In genomic region chr13:102295316-102296048, GRCh38 we compare ENCODE assay signal across 23 cellular contexts.
DNase-seq lines count a peak whose midpoint lies in the region; TF ChIP-seq lines count a peak whose summit lies in the region.
"Had no signal": no experiment of that assay in that cellular context is flagged by ENCODE, and none has a peak within 500 bp of the region (broad histone marks: within the 10 kb centered on the region; RNA-seq: fewer than 3 reads in every experiment).

No MANE protein-coding gene starts in this region.

- no peaks in the 10 kb centered on the region for H3K27me3 Mint-ChIP-seq in activated T-helper 1 cell treated with anti-CD3 and anti-CD28 coated beads, Interleukin-12 subunit alpha, Interleukin-12 subunit beta, Interleukin-2, Interleukin-4 antibody, amounts not matched to agents 30 ng/mL and 10 ng/mL and 1 ng/mL, durations not matched to agents 14 hours and 24 hours and 36 hours (ENCODE audit: insufficient read depth)
- H3K27me3 Mint-ChIP-seq in activated naive CD4-positive, alpha-beta T cell treated with anti-CD3 and anti-CD28 coated beads for 36 hours (ENCODE audit: low read depth) = peaks cover 9% of the 10 kb centered on the region
- H3K27me3 Mint-ChIP-seq: activated CD4-positive, alpha-beta memory T cell treated with anti-CD3 and anti-CD28 coated beads, Interleukin-2, amount 10 ng/mL, durations not matched to agents 7 days and 5 days; activated naive CD8-positive, alpha-beta T cell treated with anti-CD3 and anti-CD28 coated beads, Interleukin-2, amount 10 ng/mL, durations not matched to agents 7 days and 5 days had no signal

- H3K4me3 Mint-ChIP-seq in activated T-helper 1 cell treated with anti-CD3 and anti-CD28 coated beads, Interleukin-12 subunit alpha, Interleukin-12 subunit beta, Interleukin-2, Interleukin-4 antibody, amounts not matched to agents 30 ng/mL and 10 ng/mL and 1 ng/mL, durations not matched to agents 14 hours and 24 hours and 36 hours = peak overlapping the region; percentile 6
- no peak overlapping the region for H3K4me3 Mint-ChIP-seq in activated naive CD4-positive, alpha-beta T cell treated with anti-CD3 and anti-CD28 coated beads for 36 hours
- H3K4me3 Mint-ChIP-seq: activated CD4-positive, alpha-beta memory T cell treated with anti-CD3 and anti-CD28 coated beads, Interleukin-2, amount 10 ng/mL, durations not matched to agents 7 days and 5 days; activated naive CD8-positive, alpha-beta T cell treated with anti-CD3 and anti-CD28 coated beads, Interleukin-2, amount 10 ng/mL, durations not matched to agents 7 days and 5 days; CD4-positive, alpha-beta T cell; H9; naive thymus-derived CD4-positive, alpha-beta T cell had no signal

- no peaks in the 10 kb centered on the region for H3K36me3 Mint-ChIP-seq in activated T-helper 1 cell treated with anti-CD3 and anti-CD28 coated beads, Interleukin-12 subunit alpha, Interleukin-12 subunit beta, Interleukin-2, Interleukin-4 antibody, amounts not matched to agents 30 ng/mL and 10 ng/mL and 1 ng/mL, durations not matched to agents 14 hours and 24 hours and 36 hours (ENCODE audit: low read depth)
- H3K36me3 Mint-ChIP-seq in activated naive CD4-positive, alpha-beta T cell treated with anti-CD3 and anti-CD28 coated beads for 36 hours (ENCODE audit: low read depth) = no peaks in the 10 kb centered on the region
- H3K36me3 Mint-ChIP-seq: activated naive CD8-positive, alpha-beta T cell treated with anti-CD3 and anti-CD28 coated beads, Interleukin-2, amount 10 ng/mL, durations not matched to agents 7 days and 5 days; naive thymus-derived CD4-positive, alpha-beta T cell had no signal

- intact Hi-C loops in activated T-helper 1 cell treated with anti-CD3 and anti-CD28 coated beads, Interleukin-12 subunit alpha, Interleukin-12 subunit beta, Interleukin-2, Interleukin-4 antibody, amounts not matched to agents 30 ng/mL and 10 ng/mL and 1 ng/mL, durations not matched to agents 14 hours and 24 hours and 36 hours (cut with micrococcal nuclease) = no loop called here
- intact Hi-C loops in activated naive CD4-positive, alpha-beta T cell treated with anti-CD3 and anti-CD28 coated beads for 36 hours (cut with micrococcal nuclease) = no loop called here

- no peak overlapping the region for H3K27ac Mint-ChIP-seq in activated T-helper 1 cell treated with anti-CD3 and anti-CD28 coated beads, Interleukin-12 subunit alpha, Interleukin-12 subunit beta, Interleukin-2, Interleukin-4 antibody, amounts not matched to agents 30 ng/mL and 10 ng/mL and 1 ng/mL, durations not matched to agents 14 hours and 24 hours and 36 hours
- no peak overlapping the region for H3K27ac Mint-ChIP-seq in activated naive CD4-positive, alpha-beta T cell treated with anti-CD3 and anti-CD28 coated beads for 36 hours
- H3K27ac Mint-ChIP-seq: activated CD4-positive, alpha-beta memory T cell treated with anti-CD3 and anti-CD28 coated beads, Interleukin-2, amount 10 ng/mL, durations not matched to agents 7 days and 5 days; activated naive CD8-positive, alpha-beta T cell treated with anti-CD3 and anti-CD28 coated beads, Interleukin-2, amount 10 ng/mL, durations not matched to agents 7 days and 5 days; CD4-positive, alpha-beta T cell; H9; naive thymus-derived CD4-positive, alpha-beta T cell had no signal

- peak; percentile 58 for DNase-seq in AG10803 (ENCODE audit: low read depth)
- DNase-seq in activated T-helper 1 cell treated with anti-CD3 and anti-CD28 coated beads, Interleukin-12 subunit alpha, Interleukin-12 subunit beta, Interleukin-2, Interleukin-4 antibody, amounts not matched to agents 30 ng/mL and 10 ng/mL and 1 ng/mL, durations not matched to agents 14 hours and 24 hours and 36 hours (ENCODE audit: low spot score) = no peak
- DNase-seq in fibroblast of mammary gland (ENCODE audit: low read depth) = peak; percentile 94
- DNase-seq in renal cortical epithelial cell (ENCODE audit: low read depth) = peak; percentile 54
- no peak for DNase-seq in DMS53 (lab: John Stamatoyannopoulos, UW)
- DNase-seq in KG1 (lab: John Stamatoyannopoulos, UW) = no peak
- no peak for DNase-seq in activated naive CD4-positive, alpha-beta T cell treated with anti-CD3 and anti-CD28 coated beads for 36 hours
- DNase-seq: activated CD4-positive, alpha-beta memory T cell treated with anti-CD3 and anti-CD28 coated beads, Interleukin-2, amount 10 ng/mL, durations not matched to agents 7 days and 5 days; activated naive CD8-positive, alpha-beta T cell treated with anti-CD3 and anti-CD28 coated beads, Interleukin-2, amount 10 ng/mL, durations not matched to agents 7 days and 5 days; brain microvascular endothelial cell; CD4-positive, alpha-beta T cell; effector CD8-positive, alpha-beta T cell; GF-D8; H9; heart left ventricle; mesendoderm; naive thymus-derived CD4-positive, alpha-beta T cell; NCI-H1092 treated with DMSO at 0.1 percent for 48 hours; NCI-H2029; NCI-H526 treated with DMSO at 0.1 percent for 48 hours; nucleus accumbens; SJCRH30; T-helper 1 cell had no signal

- H3K4me1 Mint-ChIP-seq in activated T-helper 1 cell treated with anti-CD3 and anti-CD28 coated beads, Interleukin-12 subunit alpha, Interleukin-12 subunit beta, Interleukin-2, Interleukin-4 antibody, amounts not matched to agents 30 ng/mL and 10 ng/mL and 1 ng/mL, durations not matched to agents 14 hours and 24 hours and 36 hours (ENCODE audit: low read depth) = no peaks in the 10 kb centered on the region
- no peaks in the 10 kb centered on the region for H3K4me1 Mint-ChIP-seq in activated naive CD4-positive, alpha-beta T cell treated with anti-CD3 and anti-CD28 coated beads for 36 hours (ENCODE audit: low read depth)
- H3K4me1 Mint-ChIP-seq: activated CD4-positive, alpha-beta memory T cell treated with anti-CD3 and anti-CD28 coated beads, Interleukin-2, amount 10 ng/mL, durations not matched to agents 7 days and 5 days; activated naive CD8-positive, alpha-beta T cell treated with anti-CD3 and anti-CD28 coated beads, Interleukin-2, amount 10 ng/mL, durations not matched to agents 7 days and 5 days; naive thymus-derived CD4-positive, alpha-beta T cell had no signal

- TF ChIP-seq CTCF in AG10803 (conservative IDR thresholded peaks at IDR 0.05; ENCODE audit: low read length) = no peak
- no peak for TF ChIP-seq CTCF in fibroblast of mammary gland (conservative IDR thresholded peaks at IDR 0.05; ENCODE audit: control insufficient read depth, insufficient read depth, low read depth, low read length)

- H3K4me3 ChIP-seq in AG10803 (ENCODE audit: low read length) (no peak overlapping the region), fibroblast of mammary gland (ENCODE audit: control insufficient read depth, low read depth, low read length) (no peak overlapping the region)
- H3K4me3 ChIP-seq: heart left ventricle, SJCRH30 had no signal

- CTCF ChIA-PET in activated naive CD4-positive, alpha-beta T cell treated with anti-CD3 and anti-CD28 coated beads for 36 hours (lab: Charles Lee) = no interaction called here

- no peaks in the 10 kb centered on the region for H3K9me3 Mint-ChIP-seq in activated T-helper 1 cell treated with anti-CD3 and anti-CD28 coated beads, Interleukin-12 subunit alpha, Interleukin-12 subunit beta, Interleukin-2, Interleukin-4 antibody, amounts not matched to agents 30 ng/mL and 10 ng/mL and 1 ng/mL, durations not matched to agents 14 hours and 24 hours and 36 hours
- H3K9me3 Mint-ChIP-seq in activated naive CD4-positive, alpha-beta T cell treated with anti-CD3 and anti-CD28 coated beads for 36 hours = no peaks in the 10 kb centered on the region
- H3K9me3 Mint-ChIP-seq: activated CD4-positive, alpha-beta memory T cell treated with anti-CD3 and anti-CD28 coated beads, Interleukin-2, amount 10 ng/mL, durations not matched to agents 7 days and 5 days; activated naive CD8-positive, alpha-beta T cell treated with anti-CD3 and anti-CD28 coated beads, Interleukin-2, amount 10 ng/mL, durations not matched to agents 7 days and 5 days; CD4-positive, alpha-beta T cell; H9; naive thymus-derived CD4-positive, alpha-beta T cell had no signal

Comparison
In these comparisons a context has a peak if more than half of its experiments do, and no peak if none do; other contexts are left out.
1. DNase-seq: peak in AG10803 (single experiment), fibroblast of mammary gland (single experiment) and renal cortical epithelial cell (single experiment); none in activated T-helper 1 cell treated with anti-CD3 and anti-CD28 coated beads, Interleukin-12 subunit alpha, Interleukin-12 subunit beta, Interleukin-2, Interleukin-4 antibody, amounts not matched to agents 30 ng/mL and 10 ng/mL and 1 ng/mL, durations not matched to agents 14 hours and 24 hours and 36 hours (single experiment), DMS53 (single experiment), KG1 (single experiment) and activated naive CD4-positive, alpha-beta T cell treated with anti-CD3 and anti-CD28 coated beads for 36 hours (single experiment).